8 cellular contexts compared by ENCODE assay signal in genomic region chr10:70233109-70233938, GRCh38.
DNase-seq lines count a peak whose midpoint lies in the region; ATAC-seq and TF ChIP-seq lines count a peak whose summit lies in the region.

Gene PPA1, minus strand, starts transcription at chr10:70233429. Its CDS starts 102 bp downstream, at chr10:70233327.

- TF ChIP-seq POLR2A in GM18951 (IDR thresholded peaks at IDR 0.05; ENCODE audit: extremely low read depth, insufficient read depth, insufficient read length), result peak; percentile 98

- in situ Hi-C loops in GM18951 (cut with MboI; ENCODE audit: low sequenced_read_pairs, unreplicated experiment), result loop anchor here (5.0 kb wide), 1 partner anchor 124 kb away; no protein-coding TSS in a partner anchor

- TF ChIP-seq CTCF in AG09309 (IDR thresholded peaks at IDR 0.05; ENCODE audit: control insufficient read depth, insufficient read depth, low read depth, low read length, missing control alignments), result peak; percentile 16

- H3K4me3 ChIP-seq in AG09309 (ENCODE audit: control insufficient read depth, low read depth, low read length), result peak within 1 kb of the TSS; percentile 96

- DNase-seq in AG09309 (ENCODE audit: low read depth) (peak; percentile 64), NCI-H345 (lab: John Stamatoyannopoulos, UW) (peak; percentile 94), iris pigment epithelial cell (ENCODE audit: low read depth) (peak; percentile 93)
- DNase-seq in activated CD4-positive, CD25-positive, alpha-beta regulatory T cell (lab: John Stamatoyannopoulos, UW), result peak; percentile 98 to 100 (median 99)
- DNase-seq in central memory CD4-positive, alpha-beta T cell, result peak; percentile 99
- peak; percentile 99 for DNase-seq in stimulated activated CD4-positive, alpha-beta T cell treated with anti-CD3 and anti-CD28 coated beads, Interleukin-12 subunit alpha, Interleukin-12 subunit beta, amount 100 ng/mL, for 4 hours

- peak; percentile 82 for ATAC-seq in HG03196 (IDR thresholded peaks at IDR 0.05; ENCODE audit: unreplicated experiment)

Comparison
In these comparisons a context has a peak if more than half of its experiments do, and no peak if none do; other contexts are left out.
1. Peak in every context shown above with its lines: DNase-seq, ATAC-seq and H3K4me3 ChIP-seq.